Comparison of ENCODE assay signal across 8 cellular contexts in the genomic region with DNA sequence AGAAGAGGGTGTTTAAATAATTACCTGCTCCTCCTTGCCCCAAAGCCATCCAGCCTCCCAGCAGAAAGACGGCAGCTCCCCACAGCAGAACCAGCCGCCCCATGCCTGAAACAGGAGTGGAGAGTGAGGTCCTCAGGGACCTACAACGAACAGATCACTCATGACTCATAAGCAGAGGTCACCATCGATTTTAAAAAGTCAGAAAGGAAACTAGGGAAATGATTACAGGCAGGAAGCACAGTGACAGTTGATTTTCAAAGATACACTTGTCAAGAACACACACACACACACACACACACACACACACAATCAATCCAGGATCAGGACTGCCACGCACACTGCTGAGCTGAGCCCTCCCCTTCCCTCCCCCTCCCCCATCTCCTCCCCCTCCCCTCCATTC. TPM values are rescaled to one million over a fixed set of nuclear protein-coding genes. Genes with fewer than 3 reads are reported as not detected.
DNase-seq lines count a peak whose midpoint lies in the region; FAIRE-seq and TF ChIP-seq lines count a peak whose summit lies in the region.

A gene with protein sequence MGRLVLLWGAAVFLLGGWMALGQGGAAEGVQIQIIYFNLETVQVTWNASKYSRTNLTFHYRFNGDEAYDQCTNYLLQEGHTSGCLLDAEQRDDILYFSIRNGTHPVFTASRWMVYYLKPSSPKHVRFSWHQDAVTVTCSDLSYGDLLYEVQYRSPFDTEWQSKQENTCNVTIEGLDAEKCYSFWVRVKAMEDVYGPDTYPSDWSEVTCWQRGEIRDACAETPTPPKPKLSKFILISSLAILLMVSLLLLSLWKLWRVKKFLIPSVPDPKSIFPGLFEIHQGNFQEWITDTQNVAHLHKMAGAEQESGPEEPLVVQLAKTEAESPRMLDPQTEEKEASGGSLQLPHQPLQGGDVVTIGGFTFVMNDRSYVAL (minus strand): TSS at position 118 of the 400 bp plus-strand sequence. CDS start 15 bp downstream, at position 103.

- H3K4me1 Mint-ChIP-seq in activated T-helper 2 cell treated with anti-CD3 and anti-CD28 coated beads, Interferon-gamma antibody, Interleukin-2, Interleukin-4, amounts not matched to agents 10 μg/mL and 5 μg/mL and 100 μg/mL, durations not matched to agents 14 hours and 24 hours and 36 hours (ENCODE audit: low read depth) = peaks cover 34% of the 10 kb centered on the region

- H4K20me1 ChIP-seq in hepatocyte (ENCODE audit: insufficient read depth, poor library complexity, severe bottlenecking) = no peaks in the 10 kb centered on the region

- H3K4me3 Mint-ChIP-seq in activated T-helper 2 cell treated with anti-CD3 and anti-CD28 coated beads, Interferon-gamma antibody, Interleukin-2, Interleukin-4, amounts not matched to agents 10 μg/mL and 5 μg/mL and 100 μg/mL, durations not matched to agents 14 hours and 24 hours and 36 hours (ENCODE audit: low read depth) = peak within 1 kb of the TSS; percentile 79

- no peaks in the 10 kb centered on the region for H3K36me3 ChIP-seq in hepatocyte (replicated peaks; ENCODE audit: insufficient read depth, low read depth)

- H3K79me2 ChIP-seq in hepatocyte = no peaks in the 10 kb centered on the region

- no peaks in the 10 kb centered on the region for H3K27me3 ChIP-seq in hepatocyte

- peaks cover 14% of the 10 kb centered on the region for H3K9me3 Mint-ChIP-seq in activated T-helper 2 cell treated with anti-CD3 and anti-CD28 coated beads, Interferon-gamma antibody, Interleukin-2, Interleukin-4, amounts not matched to agents 10 μg/mL and 5 μg/mL and 100 μg/mL, durations not matched to agents 14 hours and 24 hours and 36 hours

- no peak within 1 kb of the TSS for H2AFZ ChIP-seq in hepatocyte

- H3K36me3 Mint-ChIP-seq in activated T-helper 2 cell treated with anti-CD3 and anti-CD28 coated beads, Interferon-gamma antibody, Interleukin-2, Interleukin-4, amounts not matched to agents 10 μg/mL and 5 μg/mL and 100 μg/mL, durations not matched to agents 14 hours and 24 hours and 36 hours (ENCODE audit: low read depth) = peaks cover 12% of the 10 kb centered on the region

- H3K27ac ChIP-seq in hepatocyte = no peak within 1 kb of the TSS

- H3K9me2 ChIP-seq in hepatocyte (replicated peaks; ENCODE audit: insufficient read depth) = no peaks in the 10 kb centered on the region

- peak within 1 kb of the TSS; percentile 80 for H3K27ac Mint-ChIP-seq in activated T-helper 2 cell treated with anti-CD3 and anti-CD28 coated beads, Interferon-gamma antibody, Interleukin-2, Interleukin-4, amounts not matched to agents 10 μg/mL and 5 μg/mL and 100 μg/mL, durations not matched to agents 14 hours and 24 hours and 36 hours

- intact Hi-C loops in activated T-helper 2 cell treated with anti-CD3 and anti-CD28 coated beads, Interferon-gamma antibody, Interleukin-2, Interleukin-4, amounts not matched to agents 10 μg/mL and 5 μg/mL and 100 μg/mL, durations not matched to agents 14 hours and 24 hours and 36 hours (cut with micrococcal nuclease) = no loop called here

- in situ Hi-C loops in ACHN (cut with HindIII; ENCODE audit: low pct_ligation_motif_present, low pct_unique_long_range_greater_than_20kb, low sequenced_read_pairs) = no loop called here

- no peak for TF ChIP-seq CTCF in hepatocyte (IDR thresholded peaks at IDR 0.05; ENCODE audit: poor library complexity)

- H3K9me3 ChIP-seq in hepatocyte (ENCODE audit: low read depth) = no peaks in the 10 kb centered on the region

- FAIRE-seq in GM19239 (lab: Jason Lieb, UNC) = peak; percentile 81

- 41% methylated on average over 4 of the region's 5 CpGs for WGBS in hepatocyte (ENCODE audit: low lambda C conversion rate, missing lambda C conversion rate)

- no peaks in the 10 kb centered on the region for H3K4me1 ChIP-seq in hepatocyte (ENCODE audit: insufficient read depth)

- H3K4me3 ChIP-seq in hepatocyte = no peak within 1 kb of the TSS

- DNase-seq in ACHN (peak; percentile 37), GM19239 (ENCODE audit: insufficient read length, low spot score) (no peak), HT1080 (ENCODE audit: low read depth) (peak; percentile 43), NCI-H1694 treated with DMSO at 0.1 percent for 48 hours (lab: John Stamatoyannopoulos, UW) (no peak), hepatocyte (ENCODE audit: low spot score) (no peak), NCI-H526 treated with DMSO at 0.1 percent for 48 hours (lab: John Stamatoyannopoulos, UW) (no peak), COLO829 (ENCODE audit: low spot score) (no peak)
- DNase-seq in activated T-helper 2 cell treated with anti-CD3 and anti-CD28 coated beads, Interferon-gamma antibody, Interleukin-2, Interleukin-4, amounts not matched to agents 10 μg/mL and 5 μg/mL and 100 μg/mL, durations not matched to agents 14 hours and 24 hours and 36 hours (ENCODE audit: low spot score) = peak; percentile 54

- H3K27me3 Mint-ChIP-seq in activated T-helper 2 cell treated with anti-CD3 and anti-CD28 coated beads, Interferon-gamma antibody, Interleukin-2, Interleukin-4, amounts not matched to agents 10 μg/mL and 5 μg/mL and 100 μg/mL, durations not matched to agents 14 hours and 24 hours and 36 hours (ENCODE audit: low read depth) = peaks cover 15% of the 10 kb centered on the region

- H3K4me2 ChIP-seq in hepatocyte = no peak within 1 kb of the TSS

RNA-seq across cellular contexts. Expression of the gene that starts here (rescaled TPM):
- total RNA-seq in HT1080 (2014; rRNA removed; shearing (Covaris generic)) = 0.42 TPM in 1 of 2 replicates, not detected in the other
- not detected in 2 replicates for polyA plus RNA-seq in HT1080 (2015; cell fraction: cytosol; rRNA removed)
- polyA plus RNA-seq in HT1080 (2015; cell fraction: nucleus; rRNA removed) = not detected in 2 replicates
- total RNA-seq in activated T-helper 2 cell treated with anti-CD3 and anti-CD28 coated beads, Interferon-gamma antibody, Interleukin-2, Interleukin-4, amounts not matched to agents 10 μg/mL and 5 μg/mL and 100 μg/mL, durations not matched to agents 14 hours and 24 hours and 36 hours = 5.6 and 6.0 TPM in 2 replicates
- not detected in 2 replicates for total RNA-seq in hepatocyte
- not detected in 2 replicates for polyA plus RNA-seq in hepatocyte

Comparison
In these comparisons a context has a peak if more than half of its experiments do, and no peak if none do; other contexts are left out.
1. Peak in DNase-seq in HT1080; RNA of the gene not detected or under 1 TPM.
2. DNase-seq: peak in ACHN (single experiment) and activated T-helper 2 cell treated with anti-CD3 and anti-CD28 coated beads, Interferon-gamma antibody, Interleukin-2, Interleukin-4, amounts not matched to agents 10 μg/mL and 5 μg/mL and 100 μg/mL, durations not matched to agents 14 hours and 24 hours and 36 hours (single experiment); none in GM19239 (single experiment), NCI-H1694 treated with DMSO at 0.1 percent for 48 hours (single experiment), hepatocyte (single experiment), NCI-H526 treated with DMSO at 0.1 percent for 48 hours (single experiment) and COLO829 (single experiment).